ENCODE assay signal across 8 cellular contexts in the genomic region with DNA sequence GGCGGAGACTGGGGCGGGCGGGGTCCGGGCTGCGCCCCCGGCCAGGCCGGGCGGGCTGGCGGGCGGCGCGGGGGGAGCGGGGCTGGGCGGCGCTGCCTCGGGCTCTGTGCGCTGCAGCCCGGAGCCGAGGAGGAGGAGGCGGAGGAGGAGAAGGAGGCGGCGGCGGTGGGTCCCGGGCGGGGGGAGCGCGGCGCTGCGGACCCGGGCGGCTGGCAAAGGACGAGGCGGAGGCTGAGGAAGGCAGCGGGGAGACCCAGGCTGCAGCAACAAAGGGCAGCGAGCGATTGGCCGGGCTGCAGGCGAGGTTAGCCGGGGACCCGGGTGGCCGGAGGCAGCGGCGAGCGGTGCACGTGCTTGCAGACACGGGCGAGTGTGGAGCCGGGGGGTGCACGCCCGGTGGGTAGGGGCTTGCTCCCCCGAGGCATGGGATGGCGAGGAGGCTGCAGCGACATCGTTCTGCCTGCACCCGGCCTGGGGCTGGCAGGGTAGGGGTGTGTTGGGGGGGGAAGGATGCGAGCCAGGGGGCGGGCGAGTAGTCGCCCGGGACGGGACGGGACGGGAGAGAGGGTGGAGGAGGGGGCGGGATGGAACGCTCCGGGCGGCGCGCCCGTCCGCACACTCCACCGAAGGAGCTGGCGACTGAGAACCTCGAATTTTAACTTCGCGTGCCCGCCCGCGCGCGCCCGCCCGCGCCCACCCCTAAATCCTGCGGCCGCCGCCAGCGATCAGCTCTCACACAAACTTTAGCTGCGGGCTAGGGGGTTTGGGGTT. TPM values are rescaled to one million over a fixed set of nuclear protein-coding genes. Genes with fewer than 3 reads are reported as not detected.
DNase-seq lines count a peak whose midpoint lies in the region; ATAC-seq and TF ChIP-seq lines count a peak whose summit lies in the region.

No MANE protein-coding gene starts in this region.

- H3K27me3 ChIP-seq in adrenal gland (no peaks in the 10 kb centered on the region), gastrocnemius medialis (no peaks in the 10 kb centered on the region)

- POLR2A ChIA-PET in HEK293T (lab: Yijun Ruan, JAX): interaction anchor here (0.6 to 1.0 kb wide), 5 partner anchors 27 to 194 kb away, joined by 3 read pairs; no protein-coding TSS in a partner anchor

- H3K9me3 ChIP-seq in adrenal gland (replicated peaks in 1 of 3) (no peaks in the 10 kb centered on the region), gastrocnemius medialis (no peaks in the 10 kb centered on the region)

- TF ChIP-seq CTCF in adrenal gland (IDR thresholded peaks at IDR 0.05) (no peak), gastrocnemius medialis (IDR thresholded peaks at IDR 0.05 in 4 of 5, conservative IDR thresholded peaks at IDR 0.05 in 1 of 5) (no peak)

- DNase-seq in ELF-1 (ENCODE audit: low read depth, low spot score) (peak; percentile 71), HEK293T (ENCODE audit: extremely low spot score) (peak; percentile 42), adrenal gland (peak in 2 of 7 donors; percentile 48 to 54), hepatic stellate cell (ENCODE audit: low spot score) (peak; percentile 34), gastrocnemius medialis (no peak)

- peak in 1 of 2 donors; percentile 29 for TF ChIP-seq POLR2A in adrenal gland (IDR thresholded peaks at IDR 0.05)
- peak in 1 of 2 donors; percentile 35 for TF ChIP-seq POLR2A in gastrocnemius medialis (IDR thresholded peaks at IDR 0.05)

- CTCF ChIA-PET in HEK293T (lab: Yijun Ruan, JAX): interaction anchor here (0.5 kb wide), 1 partner anchor 127 kb away, joined by 11 read pairs; no protein-coding TSS in a partner anchor

- ATAC-seq in gastrocnemius medialis (peak; percentile 33 to 34), GM19463 (IDR thresholded peaks at IDR 0.05; ENCODE audit: unreplicated experiment) (no peak), GM19395 (IDR thresholded peaks at IDR 0.05; ENCODE audit: unreplicated experiment) (no peak)

- H3K27ac ChIP-seq in adrenal gland (peak overlapping the region in 4 of 5 donors; percentile 59 to 96 (median 76)), gastrocnemius medialis (peak overlapping the region; percentile 86 to 97 (median 94))

- H3K4me1 ChIP-seq in adrenal gland (replicated peaks in 1 of 2) (peaks cover 18 to 34% of the 10 kb centered on the region in 2 donors), gastrocnemius medialis (peaks cover 44 to 47% of the 10 kb centered on the region in 2 donors)

- 0 to 1% (median 1%) methylated on average over 1 to 89 of the region's 89 CpGs for WGBS in adrenal gland, 4 donors

- H3K36me3 ChIP-seq in adrenal gland (replicated peaks in 1 of 2) (no peaks in the 10 kb centered on the region), gastrocnemius medialis (no peaks in the 10 kb centered on the region)

- in situ Hi-C loops in gastrocnemius medialis (cut with MboI; ENCODE audit: low sequenced_read_pairs in 4 of 4): no loop called here

- H3K4me3 ChIP-seq in adrenal gland (peak overlapping the region; percentile 24 to 98 (median 78)), gastrocnemius medialis (peak overlapping the region; percentile 92 to 97 (median 96))

- intact Hi-C loops in adrenal gland (cut with DNase I) (no loop called here), gastrocnemius medialis (cut with DNase I; ENCODE audit: low total_unique reads) (loop anchor here (1.0 to 10.0 kb wide), 3 partner anchors 286 to 673 kb away; a partner anchor contains a TSS)

TF ChIP-seq in HEK293T, 16 proteins besides CTCF, POLR2A, EP300 and RAD21:
- TF ChIP-seq, protein P1, sequence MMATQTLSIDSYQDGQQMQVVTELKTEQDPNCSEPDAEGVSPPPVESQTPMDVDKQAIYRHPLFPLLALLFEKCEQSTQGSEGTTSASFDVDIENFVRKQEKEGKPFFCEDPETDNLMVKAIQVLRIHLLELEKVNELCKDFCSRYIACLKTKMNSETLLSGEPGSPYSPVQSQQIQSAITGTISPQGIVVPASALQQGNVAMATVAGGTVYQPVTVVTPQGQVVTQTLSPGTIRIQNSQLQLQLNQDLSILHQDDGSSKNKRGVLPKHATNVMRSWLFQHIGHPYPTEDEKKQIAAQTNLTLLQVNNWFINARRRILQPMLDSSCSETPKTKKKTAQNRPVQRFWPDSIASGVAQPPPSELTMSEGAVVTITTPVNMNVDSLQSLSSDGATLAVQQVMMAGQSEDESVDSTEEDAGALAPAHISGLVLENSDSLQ (IDR thresholded peaks at IDR 0.05): no peak
- TF ChIP-seq LEF1 (IDR thresholded peaks at IDR 0.05; ENCODE audit: borderline replicate concordance) (no peak), CTBP1 (IDR thresholded peaks at IDR 0.05; ENCODE audit: borderline replicate concordance) (peak; percentile 68; the same call in 1 of the 2 replicates), L3MBTL2 (conservative IDR thresholded peaks at IDR 0.05) (peak; percentile 87), HDGF (IDR thresholded peaks at IDR 0.05; ENCODE audit: borderline replicate concordance) (no peak), SUZ12 (IDR thresholded peaks at IDR 0.05) (no peak)

TF ChIP-seq in PFSK-1, 5 proteins besides CTCF, POLR2A, EP300 and RAD21:
- 0 out of 2 replicates have a peak, but pooled peaks have one; percentile 14 for TF ChIP-seq TAF1 (IDR thresholded peaks at IDR 0.05; ENCODE audit: borderline replicate concordance, insufficient read depth, low read length)
- no peak for TF ChIP-seq SIN3A (IDR thresholded peaks at IDR 0.05; ENCODE audit: borderline replicate concordance, insufficient read depth, low read length)
- no peak; the same call in 1 of the 2 replicates for TF ChIP-seq POLR2AphosphoS5 (IDR thresholded peaks at IDR 0.05; ENCODE audit: low read depth, low read length)
- TF ChIP-seq FOXP2 (optimal IDR thresholded peaks at IDR 0.05; ENCODE audit: borderline replicate concordance, extremely low read depth, extremely low read length, insufficient read depth): peak; percentile 63
- TF ChIP-seq, protein P2, sequence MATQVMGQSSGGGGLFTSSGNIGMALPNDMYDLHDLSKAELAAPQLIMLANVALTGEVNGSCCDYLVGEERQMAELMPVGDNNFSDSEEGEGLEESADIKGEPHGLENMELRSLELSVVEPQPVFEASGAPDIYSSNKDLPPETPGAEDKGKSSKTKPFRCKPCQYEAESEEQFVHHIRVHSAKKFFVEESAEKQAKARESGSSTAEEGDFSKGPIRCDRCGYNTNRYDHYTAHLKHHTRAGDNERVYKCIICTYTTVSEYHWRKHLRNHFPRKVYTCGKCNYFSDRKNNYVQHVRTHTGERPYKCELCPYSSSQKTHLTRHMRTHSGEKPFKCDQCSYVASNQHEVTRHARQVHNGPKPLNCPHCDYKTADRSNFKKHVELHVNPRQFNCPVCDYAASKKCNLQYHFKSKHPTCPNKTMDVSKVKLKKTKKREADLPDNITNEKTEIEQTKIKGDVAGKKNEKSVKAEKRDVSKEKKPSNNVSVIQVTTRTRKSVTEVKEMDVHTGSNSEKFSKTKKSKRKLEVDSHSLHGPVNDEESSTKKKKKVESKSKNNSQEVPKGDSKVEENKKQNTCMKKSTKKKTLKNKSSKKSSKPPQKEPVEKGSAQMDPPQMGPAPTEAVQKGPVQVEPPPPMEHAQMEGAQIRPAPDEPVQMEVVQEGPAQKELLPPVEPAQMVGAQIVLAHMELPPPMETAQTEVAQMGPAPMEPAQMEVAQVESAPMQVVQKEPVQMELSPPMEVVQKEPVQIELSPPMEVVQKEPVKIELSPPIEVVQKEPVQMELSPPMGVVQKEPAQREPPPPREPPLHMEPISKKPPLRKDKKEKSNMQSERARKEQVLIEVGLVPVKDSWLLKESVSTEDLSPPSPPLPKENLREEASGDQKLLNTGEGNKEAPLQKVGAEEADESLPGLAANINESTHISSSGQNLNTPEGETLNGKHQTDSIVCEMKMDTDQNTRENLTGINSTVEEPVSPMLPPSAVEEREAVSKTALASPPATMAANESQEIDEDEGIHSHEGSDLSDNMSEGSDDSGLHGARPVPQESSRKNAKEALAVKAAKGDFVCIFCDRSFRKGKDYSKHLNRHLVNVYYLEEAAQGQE (IDR thresholded peaks at IDR 0.05; ENCODE audit: insufficient read depth in 1 of 2, low read depth in 2 of 2, low read length in 2 of 2): no peak

RNA-seq across cellular contexts. Expression of a gene that starts 0.8 kb away (rescaled TPM):
- polyA plus RNA-seq in PFSK-1 (2012; ENCODE audit: insufficient read length, low read depth): 7.2 TPM
- 10 to 100 TPM; 18.6 to 50.2 (median 31.2) TPM for total RNA-seq in adrenal gland
- polyA plus RNA-seq in adrenal gland: 10 to 100 TPM in 2 of 3 donors, 1 to 10 TPM in 1; 6.0 to 15.0 (median 14.6) TPM
- 10 to 100 TPM; 12.0 to 37.7 (median 21.6) TPM for total RNA-seq in gastrocnemius medialis

Comparison
In these comparisons a context has a peak if more than half of its experiments do, and no peak if none do; other contexts are left out.
1. DNase-seq: peak in ELF-1 (single experiment), HEK293T (single experiment) and hepatic stellate cell (single experiment); none in gastrocnemius medialis (0 of 2).
2. ATAC-seq: peak in gastrocnemius medialis (2 of 2); none in GM19463 (single experiment) and GM19395 (single experiment).